ENCODE assay signal across 1 cellular context in genomic region chr22:33470456-33470855, GRCh38.
A peak's percentile ranks its signal among the peaks of the same experiment; 100 is the strongest.
TF ChIP-seq lines count a peak whose summit lies in the region.

No MANE protein-coding gene starts in this region.

TF ChIP-seq in HepG2, 621 proteins besides CTCF, POLR2A, EP300 and RAD21 (continued from another document):
- TF ChIP-seq, protein P1, sequence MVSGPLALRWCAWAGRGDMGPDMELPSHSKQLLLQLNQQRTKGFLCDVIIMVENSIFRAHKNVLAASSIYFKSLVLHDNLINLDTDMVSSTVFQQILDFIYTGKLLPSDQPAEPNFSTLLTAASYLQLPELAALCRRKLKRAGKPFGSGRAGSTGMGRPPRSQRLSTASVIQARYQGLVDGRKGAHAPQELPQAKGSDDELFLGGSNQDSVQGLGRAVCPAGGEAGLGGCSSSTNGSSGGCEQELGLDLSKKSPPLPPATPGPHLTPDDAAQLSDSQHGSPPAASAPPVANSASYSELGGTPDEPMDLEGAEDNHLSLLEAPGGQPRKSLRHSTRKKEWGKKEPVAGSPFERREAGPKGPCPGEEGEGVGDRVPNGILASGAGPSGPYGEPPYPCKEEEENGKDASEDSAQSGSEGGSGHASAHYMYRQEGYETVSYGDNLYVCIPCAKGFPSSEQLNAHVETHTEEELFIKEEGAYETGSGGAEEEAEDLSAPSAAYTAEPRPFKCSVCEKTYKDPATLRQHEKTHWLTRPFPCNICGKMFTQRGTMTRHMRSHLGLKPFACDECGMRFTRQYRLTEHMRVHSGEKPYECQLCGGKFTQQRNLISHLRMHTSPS (CRISPR knock-in tag; IDR thresholded peaks at IDR 0.05; ENCODE audit: low read depth): no peak
- no peak for TF ChIP-seq SP2 (CRISPR knock-in tag; IDR thresholded peaks at IDR 0.05)
- TF ChIP-seq ZBTB38 (CRISPR knock-in tag; IDR thresholded peaks at IDR 0.05): no peak
- TF ChIP-seq BCL6 (CRISPR knock-in tag; IDR thresholded peaks at IDR 0.05): peak; percentile 39; the same call in 1 of the 2 replicates
- no peak for TF ChIP-seq ZNF260 (CRISPR knock-in tag; IDR thresholded peaks at IDR 0.05; ENCODE audit: borderline replicate concordance, low read depth)
- 0 out of 2 replicates have a peak, but pooled peaks have one; percentile 24 for TF ChIP-seq NCOA2 (CRISPR knock-in tag; IDR thresholded peaks at IDR 0.05)
- TF ChIP-seq NR3C1 (CRISPR knock-in tag; IDR thresholded peaks at IDR 0.05): no peak
- TF ChIP-seq PRDM10 (CRISPR knock-in tag; IDR thresholded peaks at IDR 0.05; ENCODE audit: low read depth): 0 out of 2 replicates have a peak, but pooled peaks have one; percentile 27
- TF ChIP-seq ZMYM3 (CRISPR knock-in tag; IDR thresholded peaks at IDR 0.05): peak; percentile 28; the same call in 1 of the 2 replicates
- TF ChIP-seq POGZ (CRISPR knock-in tag; IDR thresholded peaks at IDR 0.05): 0 out of 2 replicates have a peak, but pooled peaks have one; percentile 23
- TF ChIP-seq ZNF644 (CRISPR knock-in tag; IDR thresholded peaks at IDR 0.05; ENCODE audit: low read depth): 0 out of 2 replicates have a peak, but pooled peaks have one; percentile 26
- no peak for TF ChIP-seq PHF20 (CRISPR knock-in tag; IDR thresholded peaks at IDR 0.05)
- 0 out of 2 replicates have a peak, but pooled peaks have one; percentile 58 for TF ChIP-seq ZBTB7B (CRISPR knock-in tag; IDR thresholded peaks at IDR 0.05)
- TF ChIP-seq, protein P2, sequence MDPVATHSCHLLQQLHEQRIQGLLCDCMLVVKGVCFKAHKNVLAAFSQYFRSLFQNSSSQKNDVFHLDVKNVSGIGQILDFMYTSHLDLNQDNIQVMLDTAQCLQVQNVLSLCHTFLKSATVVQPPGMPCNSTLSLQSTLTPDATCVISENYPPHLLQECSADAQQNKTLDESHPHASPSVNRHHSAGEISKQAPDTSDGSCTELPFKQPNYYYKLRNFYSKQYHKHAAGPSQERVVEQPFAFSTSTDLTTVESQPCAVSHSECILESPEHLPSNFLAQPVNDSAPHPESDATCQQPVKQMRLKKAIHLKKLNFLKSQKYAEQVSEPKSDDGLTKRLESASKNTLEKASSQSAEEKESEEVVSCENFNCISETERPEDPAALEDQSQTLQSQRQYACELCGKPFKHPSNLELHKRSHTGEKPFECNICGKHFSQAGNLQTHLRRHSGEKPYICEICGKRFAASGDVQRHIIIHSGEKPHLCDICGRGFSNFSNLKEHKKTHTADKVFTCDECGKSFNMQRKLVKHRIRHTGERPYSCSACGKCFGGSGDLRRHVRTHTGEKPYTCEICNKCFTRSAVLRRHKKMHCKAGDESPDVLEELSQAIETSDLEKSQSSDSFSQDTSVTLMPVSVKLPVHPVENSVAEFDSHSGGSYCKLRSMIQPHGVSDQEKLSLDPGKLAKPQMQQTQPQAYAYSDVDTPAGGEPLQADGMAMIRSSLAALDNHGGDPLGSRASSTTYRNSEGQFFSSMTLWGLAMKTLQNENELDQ (CRISPR knock-in tag; IDR thresholded peaks at IDR 0.05; ENCODE audit: borderline replicate concordance): no peak
- TF ChIP-seq MYC (CRISPR knock-in tag; IDR thresholded peaks at IDR 0.05; ENCODE audit: borderline replicate concordance): peak; percentile 53; the same call in 1 of the 2 replicates
- TF ChIP-seq GTF3A (CRISPR knock-in tag; conservative IDR thresholded peaks at IDR 0.05): no peak
- TF ChIP-seq ZNF709 (CRISPR knock-in tag; IDR thresholded peaks at IDR 0.05): peak; percentile 36; the same call in 1 of the 2 replicates
- TF ChIP-seq THAP11 (CRISPR knock-in tag; IDR thresholded peaks at IDR 0.05): no peak
- TF ChIP-seq RFX1 (IDR thresholded peaks at IDR 0.05): no peak
- TF ChIP-seq ERF (CRISPR knock-in tag; IDR thresholded peaks at IDR 0.05): peak; percentile 59
- TF ChIP-seq SETDB1 (CRISPR knock-in tag; IDR thresholded peaks at IDR 0.05; ENCODE audit: borderline replicate concordance): no peak
- peak; percentile 95 for TF ChIP-seq ZKSCAN5 (CRISPR knock-in tag; IDR thresholded peaks at IDR 0.05)
- TF ChIP-seq ZNF235 (CRISPR knock-in tag; IDR thresholded peaks at IDR 0.05; ENCODE audit: borderline replicate concordance): no peak
- TF ChIP-seq, protein P3, sequence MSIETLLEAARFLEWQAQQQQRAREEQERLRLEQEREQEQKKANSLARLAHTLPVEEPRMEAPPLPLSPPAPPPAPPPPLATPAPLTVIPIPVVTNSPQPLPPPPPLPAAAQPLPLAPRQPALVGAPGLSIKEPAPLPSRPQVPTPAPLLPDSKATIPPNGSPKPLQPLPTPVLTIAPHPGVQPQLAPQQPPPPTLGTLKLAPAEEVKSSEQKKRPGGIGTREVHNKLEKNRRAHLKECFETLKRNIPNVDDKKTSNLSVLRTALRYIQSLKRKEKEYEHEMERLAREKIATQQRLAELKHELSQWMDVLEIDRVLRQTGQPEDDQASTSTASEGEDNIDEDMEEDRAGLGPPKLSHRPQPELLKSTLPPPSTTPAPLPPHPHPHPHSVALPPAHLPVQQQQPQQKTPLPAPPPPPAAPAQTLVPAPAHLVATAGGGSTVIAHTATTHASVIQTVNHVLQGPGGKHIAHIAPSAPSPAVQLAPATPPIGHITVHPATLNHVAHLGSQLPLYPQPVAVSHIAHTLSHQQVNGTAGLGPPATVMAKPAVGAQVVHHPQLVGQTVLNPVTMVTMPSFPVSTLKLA (IDR thresholded peaks at IDR 0.05): no peak
- TF ChIP-seq EED (CRISPR knock-in tag; IDR thresholded peaks at IDR 0.05): no peak
- TF ChIP-seq ZNF263 (CRISPR knock-in tag; IDR thresholded peaks at IDR 0.05): peak; percentile 94
- no peak for TF ChIP-seq GFI1 (CRISPR knock-in tag; IDR thresholded peaks at IDR 0.05; ENCODE audit: borderline replicate concordance)
- peak; percentile 76 for TF ChIP-seq TEAD3 (CRISPR knock-in tag; optimal IDR thresholded peaks at IDR 0.05; ENCODE audit: borderline replicate concordance)
- TF ChIP-seq HOXA3 (CRISPR knock-in tag; IDR thresholded peaks at IDR 0.05): peak; percentile 23; the same call in 1 of the 2 replicates
- TF ChIP-seq ETV5 (CRISPR knock-in tag; IDR thresholded peaks at IDR 0.05; ENCODE audit: borderline replicate concordance): peak; percentile 73; the same call in 1 of the 2 replicates
- TF ChIP-seq SMARCE1 (IDR thresholded peaks at IDR 0.05; ENCODE audit: borderline replicate concordance): no peak
- TF ChIP-seq ELF3 (CRISPR knock-in tag; IDR thresholded peaks at IDR 0.05): peak; percentile 72
- TF ChIP-seq PREB (CRISPR knock-in tag; IDR thresholded peaks at IDR 0.05): no peak
